Comparison of ENCODE assay signal across 8 cellular contexts in genomic region chr22:28829358-28830181, GRCh38.
DNase-seq lines count a peak whose midpoint lies in the region; ATAC-seq and TF ChIP-seq lines count a peak whose summit lies in the region.

No MANE protein-coding gene starts in this region.

- no peak for ATAC-seq in HG03469 (IDR thresholded peaks at IDR 0.05; ENCODE audit: unreplicated experiment)

- no peaks in the 10 kb centered on the region for H3K9me3 ChIP-seq in mucosa of stomach (ENCODE audit: control insufficient read depth, low read length)

- no peaks in the 10 kb centered on the region for H3K27me3 ChIP-seq in mucosa of stomach (ENCODE audit: control insufficient read depth, insufficient read depth, low read length)

- TF ChIP-seq CTCF in C4-2B (conservative IDR thresholded peaks at IDR 0.05) (peak; percentile 99), epithelial cell of esophagus (IDR thresholded peaks at IDR 0.05; ENCODE audit: insufficient read depth, low read depth, low read length, missing control alignments) (peak; percentile 99)

- H3K4me1 ChIP-seq in mucosa of stomach (ENCODE audit: control insufficient read depth, insufficient read depth, low read length) = peaks cover 24% of the 10 kb centered on the region

- no peaks in the 10 kb centered on the region for H3K36me3 ChIP-seq in mucosa of stomach (ENCODE audit: control insufficient read depth, insufficient read depth, low read length)

- H3K4me3 ChIP-seq in epithelial cell of esophagus (ENCODE audit: low read length) (no peak overlapping the region), mucosa of stomach (ENCODE audit: low read length) (no peak overlapping the region)

- peak overlapping the region; percentile 4 for H3K9ac ChIP-seq in mucosa of stomach (ENCODE audit: low read length)

- H3K27ac ChIP-seq in C4-2B = no peak overlapping the region

- DNase-seq in HCEC 1CT = peak; percentile 62
- DNase-seq in NOMO-1 treated with dmso at 0.1 percent for 144 hours (lab: John Stamatoyannopoulos, UW; ENCODE audit: unreplicated experiment) = peak; percentile 42
- peak; percentile 79 for DNase-seq in activated CD8-positive, alpha-beta memory T cell treated with anti-CD3 and anti-CD28 coated beads, Interleukin-2, amount 50 U/mL, for 4 hours
- peak; percentile 63 for DNase-seq in epithelial cell of esophagus (ENCODE audit: low read depth)
- peak; percentile 54 to 68 for DNase-seq in stimulated activated CD8-positive, alpha-beta memory T cell treated with anti-CD3 and anti-CD28 coated beads, Interleukin-2, amount 100 ng/mL, for 48 hours (ENCODE audit: low read depth in 2 of 2)
